8 cellular contexts compared by ENCODE assay signal in genomic region chr12:2624543-2625266, GRCh38.
DNase-seq lines count a peak whose midpoint lies in the region; ATAC-seq and TF ChIP-seq lines count a peak whose summit lies in the region.

No MANE protein-coding gene starts in this region.

- POLR2A ChIA-PET in CD4-positive, alpha-beta T cell (lab: Charles Lee) = no interaction called here

- H3K27ac ChIP-seq in CD4-positive, alpha-beta T cell (ENCODE audit: low read depth, low read length) = no peak overlapping the region

- H3K9me3 ChIP-seq in CD4-positive, alpha-beta T cell (ENCODE audit: control insufficient read depth, low read length) = no peaks in the 10 kb centered on the region

- CTCF ChIA-PET in CD4-positive, alpha-beta T cell (lab: Charles Lee) = no interaction called here

- H3K27ac Mint-ChIP-seq in stimulated activated effector memory CD8-positive, alpha-beta T cell treated with anti-CD3 and anti-CD28 coated beads, Interleukin-12 subunit alpha, Interleukin-12 subunit beta, amount 100 ng/mL, for 72 hours = no peak overlapping the region
- no peak overlapping the region for H3K27ac Mint-ChIP-seq in CD4-positive, alpha-beta T cell

- H3K27me3 Mint-ChIP-seq in CD4-positive, alpha-beta T cell = peaks cover 37% of the 10 kb centered on the region

- no peaks in the 10 kb centered on the region for H3K9me3 Mint-ChIP-seq in stimulated activated effector memory CD8-positive, alpha-beta T cell treated with anti-CD3 and anti-CD28 coated beads, Interleukin-12 subunit alpha, Interleukin-12 subunit beta, amount 100 ng/mL, for 72 hours
- H3K9me3 Mint-ChIP-seq in CD4-positive, alpha-beta T cell = no peaks in the 10 kb centered on the region

- H3K36me3 Mint-ChIP-seq in stimulated activated effector memory CD8-positive, alpha-beta T cell treated with anti-CD3 and anti-CD28 coated beads, Interleukin-12 subunit alpha, Interleukin-12 subunit beta, amount 100 ng/mL, for 72 hours = no peaks in the 10 kb centered on the region
- H3K36me3 Mint-ChIP-seq in CD4-positive, alpha-beta T cell (ENCODE audit: low read depth) = no peaks in the 10 kb centered on the region

- H3K4me3 ChIP-seq in fibroblast of pulmonary artery (replicated peaks; ENCODE audit: low read depth, low read length) = no peak overlapping the region

- TF ChIP-seq CTCF in GM12872 (IDR thresholded peaks at IDR 0.05; ENCODE audit: insufficient read depth, low read depth, low read length) (0 out of 3 replicates have a peak, but pooled peaks have one; percentile 41), fibroblast of pulmonary artery (IDR thresholded peaks at IDR 0.05; ENCODE audit: low read length, missing control alignments) (peak; percentile 19)
- TF ChIP-seq CTCF in CD4-positive, alpha-beta T cell (IDR thresholded peaks at IDR 0.05) = no peak

- intact Hi-C loops in CD4-positive, alpha-beta T cell (cut with DNase I, micrococcal nuclease) = no loop called here

- H3K4me1 Mint-ChIP-seq in stimulated activated effector memory CD8-positive, alpha-beta T cell treated with anti-CD3 and anti-CD28 coated beads, Interleukin-12 subunit alpha, Interleukin-12 subunit beta, amount 100 ng/mL, for 72 hours = peaks cover 8% of the 10 kb centered on the region
- no peaks in the 10 kb centered on the region for H3K4me1 Mint-ChIP-seq in CD4-positive, alpha-beta T cell (ENCODE audit: low read depth)

- DNase-seq in AG08396 (ENCODE audit: low spot score) = peak; percentile 29
- DNase-seq in RPMI8226 = peak; percentile 39
- no peak for DNase-seq in fibroblast of pulmonary artery (ENCODE audit: low read depth)
- DNase-seq in stimulated activated effector memory CD8-positive, alpha-beta T cell treated with anti-CD3 and anti-CD28 coated beads, Interleukin-12 subunit alpha, Interleukin-12 subunit beta, amount 100 ng/mL, for 72 hours (ENCODE audit: low spot score in 2 of 2) = no peak
- DNase-seq in middle frontal gyrus (ENCODE audit: extremely low spot score, low spot score) = no peak
- DNase-seq in CD4-positive, alpha-beta T cell = no peak

- ATAC-seq in stimulated activated effector memory CD8-positive, alpha-beta T cell treated with anti-CD3 and anti-CD28 coated beads, Interleukin-12 subunit alpha, Interleukin-12 subunit beta, amount 100 ng/mL, for 72 hours = no peak
- ATAC-seq in CD4-positive, alpha-beta T cell (ENCODE audit: poor library complexity) = no peak
- ATAC-seq in HG02642 (IDR thresholded peaks at IDR 0.05; ENCODE audit: poor library complexity, unreplicated experiment) = no peak

- H3K27me3 ChIP-seq in CD4-positive, alpha-beta T cell (ENCODE audit: control insufficient read depth, insufficient read depth, low read length) = peaks cover 20% of the 10 kb centered on the region

- H3K4me3 Mint-ChIP-seq in stimulated activated effector memory CD8-positive, alpha-beta T cell treated with anti-CD3 and anti-CD28 coated beads, Interleukin-12 subunit alpha, Interleukin-12 subunit beta, amount 100 ng/mL, for 72 hours = no peak overlapping the region
- no peak overlapping the region for H3K4me3 Mint-ChIP-seq in CD4-positive, alpha-beta T cell

Comparison
In these comparisons a context has a peak if more than half of its experiments do, and no peak if none do; other contexts are left out.
1. DNase-seq: peak in AG08396 (single experiment) and RPMI8226 (single experiment); none in fibroblast of pulmonary artery (single experiment), stimulated activated effector memory CD8-positive, alpha-beta T cell treated with anti-CD3 and anti-CD28 coated beads, Interleukin-12 subunit alpha, Interleukin-12 subunit beta, amount 100 ng/mL, for 72 hours (0 of 2), middle frontal gyrus (single experiment) and CD4-positive, alpha-beta T cell (0 of 10).